In the genomic region with DNA sequence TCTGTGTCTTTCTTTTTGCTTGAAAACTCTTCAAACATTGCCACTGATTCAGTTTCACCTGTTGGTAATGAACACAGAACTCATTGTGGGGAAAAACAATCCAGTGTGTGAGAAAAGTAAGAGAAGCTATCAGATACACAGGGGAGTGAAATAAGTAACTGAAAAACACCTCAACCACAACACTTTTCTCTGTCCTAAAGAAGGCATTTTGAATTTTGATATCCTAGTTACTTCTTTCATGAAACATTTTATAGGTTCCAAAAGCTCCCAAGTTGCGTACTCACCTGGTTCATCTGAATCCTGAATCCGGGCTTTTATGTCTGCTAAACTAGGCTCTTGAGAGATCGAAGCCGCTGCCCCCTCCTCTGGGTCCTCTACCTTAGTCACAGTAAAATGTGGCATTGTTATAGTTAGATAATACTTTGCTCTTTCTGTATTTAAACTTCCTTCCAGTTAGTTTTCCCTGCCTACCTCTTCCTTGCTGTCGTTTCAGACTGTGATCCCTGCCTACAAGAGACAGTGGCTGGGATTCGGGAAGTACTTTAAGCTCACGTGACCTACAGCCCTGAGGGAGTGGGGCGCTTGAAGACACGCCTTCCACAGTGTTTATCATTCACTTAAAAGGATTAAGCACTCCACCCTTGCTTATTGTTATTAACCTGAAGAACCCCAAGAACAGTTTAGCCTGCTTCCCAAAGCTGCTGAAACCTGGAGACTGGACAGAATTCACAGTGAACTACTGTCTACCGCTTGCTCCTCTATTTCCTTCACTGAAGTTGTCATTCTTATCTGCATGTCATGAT, we compare ENCODE assay signal across 8 cellular contexts. TPM values are rescaled to one million over a fixed set of nuclear protein-coding genes. Genes with fewer than 3 reads are reported as not detected.
A peak's percentile ranks its signal among the peaks of the same experiment; 100 is the strongest.
DNase-seq lines count a peak whose midpoint lies in the region; ATAC-seq and TF ChIP-seq lines count a peak whose summit lies in the region.

No MANE protein-coding gene starts in this region.

- no peak for TF ChIP-seq CTCF in esophagus squamous epithelium (IDR thresholded peaks at IDR 0.05)

- H3K4me1 ChIP-seq in esophagus squamous epithelium (peaks cover 3 to 61% (median 4%) of the 10 kb centered on the region in 3 donors), mucosa of stomach (ENCODE audit: control insufficient read depth, insufficient read depth, low read length) (peaks cover 4% of the 10 kb centered on the region)

- peak overlapping the region; percentile 36 to 70 (median 56) for H3K4me3 ChIP-seq in esophagus squamous epithelium
- peak overlapping the region; percentile 32 for H3K4me3 ChIP-seq in mucosa of stomach (ENCODE audit: low read length)

- H3K4me1 Mint-ChIP-seq in T-helper 1 cell treated with Interleukin-12 subunit alpha and Interleukin-12 subunit beta and Interleukin-4 antibody, amounts not matched to agents 30 μg/mL and 1 μg/mL, for 36 hours (ENCODE audit: low read depth): peaks cover 39% of the 10 kb centered on the region

- H3K9me3 Mint-ChIP-seq in T-helper 1 cell treated with Interleukin-12 subunit alpha and Interleukin-12 subunit beta and Interleukin-4 antibody, amounts not matched to agents 30 μg/mL and 1 μg/mL, for 36 hours: no peaks in the 10 kb centered on the region

- peak overlapping the region; percentile 91 for H3K27ac Mint-ChIP-seq in T-helper 1 cell treated with Interleukin-12 subunit alpha and Interleukin-12 subunit beta and Interleukin-4 antibody, amounts not matched to agents 30 μg/mL and 1 μg/mL, for 36 hours

- DNase-seq in NCI-H1105 treated with DMSO at 0.1 percent for 48 hours (lab: John Stamatoyannopoulos, UW) (peak; percentile 39), NCI-H1105 (lab: John Stamatoyannopoulos, UW) (no peak), LoVo (ENCODE audit: low spot score) (peak; percentile 89), esophagus squamous epithelium (lab: John Stamatoyannopoulos, UW) (no peak), epidermal melanocyte (ENCODE audit: insufficient read length, low spot score) (no peak)

- no peaks in the 10 kb centered on the region for H3K9me3 ChIP-seq in esophagus squamous epithelium
- H3K9me3 ChIP-seq in mucosa of stomach (ENCODE audit: control insufficient read depth, low read length): no peaks in the 10 kb centered on the region

- peak; percentile 78 for ATAC-seq in GM21737 (IDR thresholded peaks at IDR 0.05; ENCODE audit: unreplicated experiment)

- H3K4me3 Mint-ChIP-seq in T-helper 1 cell treated with Interleukin-12 subunit alpha and Interleukin-12 subunit beta and Interleukin-4 antibody, amounts not matched to agents 30 μg/mL and 1 μg/mL, for 36 hours: peak overlapping the region; percentile 91

- H3K27me3 ChIP-seq in esophagus squamous epithelium (no peaks in the 10 kb centered on the region), mucosa of stomach (ENCODE audit: control insufficient read depth, insufficient read depth, low read length) (no peaks in the 10 kb centered on the region)

- H3K27me3 Mint-ChIP-seq in T-helper 1 cell treated with Interleukin-12 subunit alpha and Interleukin-12 subunit beta and Interleukin-4 antibody, amounts not matched to agents 30 μg/mL and 1 μg/mL, for 36 hours (ENCODE audit: low read depth): no peaks in the 10 kb centered on the region

- peak overlapping the region; percentile 76 for H3K9ac ChIP-seq in mucosa of stomach (ENCODE audit: low read length)

- H3K36me3 Mint-ChIP-seq in T-helper 1 cell treated with Interleukin-12 subunit alpha and Interleukin-12 subunit beta and Interleukin-4 antibody, amounts not matched to agents 30 μg/mL and 1 μg/mL, for 36 hours (ENCODE audit: low read depth): peaks cover 15% of the 10 kb centered on the region

- peak overlapping the region; percentile 75 to 89 (median 88) for H3K27ac ChIP-seq in esophagus squamous epithelium

- TF ChIP-seq POLR2A in esophagus squamous epithelium (IDR thresholded peaks at IDR 0.05): peak in 3 of 4 donors; percentile 54 to 56 (median 56)

- H3K36me3 ChIP-seq in esophagus squamous epithelium (peaks cover 0 to 15% (median 0%) of the 10 kb centered on the region in 3 donors), mucosa of stomach (ENCODE audit: control insufficient read depth, insufficient read depth, low read length) (no peaks in the 10 kb centered on the region)

- intact Hi-C loops in esophagus squamous epithelium (cut with DNase I): no loop called here

- 6 to 10% methylated on average over 9 to 10 of the region's 10 CpGs for WGBS in esophagus squamous epithelium, 2 donors

RNA-seq across cellular contexts. Expression of gene SLC12A6, which starts 19.1 kb away (rescaled TPM):
- 10 to 100 TPM; 33.0 to 70.3 (median 49.5) TPM for total RNA-seq in esophagus squamous epithelium

RNA-seq across cellular contexts. Expression of gene NOP10, which starts 24.5 kb away (rescaled TPM):
- total RNA-seq in esophagus squamous epithelium: 100 to 1,000 TPM; 132 to 213 (median 176) TPM

RNA-seq across cellular contexts. Expression of gene NUTM1, which starts 24.6 kb away (rescaled TPM):
- not detected for total RNA-seq in esophagus squamous epithelium

RNA-seq across cellular contexts. Expression of gene LPCAT4, which starts 48.5 kb away (rescaled TPM):
- total RNA-seq in esophagus squamous epithelium: 10 to 100 TPM; 11.8 to 40.2 (median 32.6) TPM

Comparison
In these comparisons a context has a peak if more than half of its experiments do, and no peak if none do; other contexts are left out.
1. DNase-seq: peak in NCI-H1105 treated with DMSO at 0.1 percent for 48 hours (single experiment) and LoVo (single experiment); none in NCI-H1105 (single experiment), esophagus squamous epithelium (single experiment) and epidermal melanocyte (single experiment).